11 cellular contexts compared by ENCODE assay signal in genomic region chr11:69051381-69052342, GRCh38. TPM values are rescaled to one million over a fixed set of nuclear protein-coding genes. Genes with fewer than 3 reads are reported as not detected.
DNase-seq lines count a peak whose midpoint lies in the region; ATAC-seq and TF ChIP-seq lines count a peak whose summit lies in the region.
"Had no signal": no experiment of that assay in that cellular context is flagged by ENCODE, and none has a peak within 500 bp of the region (broad histone marks: within the 10 kb centered on the region; RNA-seq: fewer than 3 reads in every experiment).

No MANE protein-coding gene starts in this region.

- POLR2A ChIA-PET in RWPE1 (lab: Yijun Ruan, JAX; ENCODE audit: low non-redundant PET) = no interaction called here

- H3K27ac ChIP-seq in RWPE1 = peak overlapping the region; percentile 74
- H3K27ac ChIP-seq in heart right ventricle = peak overlapping the region in 7 of 10 donors; percentile 28 to 96 (median 90)

- no peak for TF ChIP-seq CTCF in RWPE1 (conservative IDR thresholded peaks at IDR 0.05; ENCODE audit: low read depth)
- TF ChIP-seq CTCF in heart right ventricle (IDR thresholded peaks at IDR 0.05) = no peak

- intact Hi-C loops in heart right ventricle (cut with DNase I) = no loop called here

- CTCF ChIA-PET in RWPE1 (lab: Yijun Ruan, JAX) = interaction anchor here (0.6 kb wide), 1 partner anchor 839 kb away, joined by 4 read pairs; no protein-coding TSS in a partner anchor

- H3K4me2 ChIP-seq in skeletal muscle satellite cell (ENCODE audit: low read length) = peak overlapping the region; percentile 48

- WGBS in heart right ventricle, 2 donors = 79 to 81% methylated on average over 20 of the region's 20 CpGs

- no peaks in the 10 kb centered on the region for H3K9me3 ChIP-seq in heart right ventricle
- no peaks in the 10 kb centered on the region for H3K9me3 ChIP-seq in skeletal muscle satellite cell (replicated peaks; ENCODE audit: low read length)

- in situ Hi-C loops in G401 (cut with HindIII; ENCODE audit: low sequenced_read_pairs) = no loop called here

- H3K36me3 ChIP-seq in heart right ventricle = peaks cover 0 to 25% (median 9%) of the 10 kb centered on the region in 9 donors
- peaks cover 17% of the 10 kb centered on the region for H3K36me3 ChIP-seq in skeletal muscle satellite cell (ENCODE audit: insufficient read depth, low read length)

- H3K9ac ChIP-seq in skeletal muscle satellite cell (ENCODE audit: low read depth, low read length) = no peak overlapping the region

- H3K4me1 ChIP-seq in heart right ventricle (peaks cover 4 to 66% (median 47%) of the 10 kb centered on the region in 9 donors), skeletal muscle satellite cell (ENCODE audit: control insufficient read depth, insufficient read depth, low read length) (peaks cover 27% of the 10 kb centered on the region)

- H3K4me3 ChIP-seq in heart right ventricle (no peak overlapping the region), skeletal muscle satellite cell (ENCODE audit: low read length) (peak overlapping the region; percentile 16)

- no peaks in the 10 kb centered on the region for H3K27me3 ChIP-seq in heart right ventricle
- no peaks in the 10 kb centered on the region for H3K27me3 ChIP-seq in skeletal muscle satellite cell (ENCODE audit: control insufficient read depth, insufficient read depth, low read length)

- ATAC-seq in heart right ventricle = peak in 2 of 8 donors; percentile 8 to 34
- ATAC-seq in GM18858 (IDR thresholded peaks at IDR 0.05; ENCODE audit: unreplicated experiment) = no peak

- DNase-seq in G401 (ENCODE audit: low spot score) (peak; percentile 29), RWPE1 (ENCODE audit: low spot score) (no peak), heart right ventricle (no peak), anterior cingulate cortex (lab: John Stamatoyannopoulos, UW) (no peak), activated gamma-delta T cell treated with Interleukin-2 at 50 U/mL for 16 hours (no peak), NCI-H1930 (lab: John Stamatoyannopoulos, UW) (no peak)
- DNase-seq: effector CD8-positive, alpha-beta T cell had no signal

RNA-seq across cellular contexts. Expression of gene TPCN2, which starts 2.9 kb away (rescaled TPM):
- total RNA-seq in G401 (2014; rRNA removed; shearing (Covaris generic)) = 13.2 and 17.2 TPM in 2 replicates
- total RNA-seq in heart right ventricle = 10 to 100 TPM in 2 of 10 donors, 1 to 10 TPM in 8; 4.8 to 13.0 (median 7.8) TPM
- 10 to 100 TPM in 1 of 2 donors, 1 to 10 TPM in 1; 3.4 to 19.2 TPM for polyA plus RNA-seq in heart right ventricle
- total RNA-seq in skeletal muscle satellite cell (2012; rRNA removed) = 8.7 and 9.1 TPM in 2 replicates

RNA-seq across cellular contexts. Expression of gene MRGPRF, which starts 38.6 kb away (rescaled TPM):
- total RNA-seq in G401 (2014; rRNA removed; shearing (Covaris generic)) = 0.18 TPM in 1 of 2 replicates, not detected in the other
- total RNA-seq in heart right ventricle = 10 to 100 TPM in 1 of 10 donors, 1 to 10 TPM in 8, under 1 TPM in 1; 0.98 to 10.7 (median 1.6) TPM
- 1 to 10 TPM; 7.2 to 7.9 TPM for polyA plus RNA-seq in heart right ventricle
- total RNA-seq in skeletal muscle satellite cell (2012; rRNA removed) = 9.6 and 26.9 TPM in 2 replicates
- total RNA-seq: activated T-helper 2 cell treated with anti-CD3 and anti-CD28 coated beads, Interferon-gamma antibody, Interleukin-2, Interleukin-4, amounts not matched to agents 10 μg/mL and 5 μg/mL and 100 μg/mL, durations not matched to agents 14 hours and 24 hours and 36 hours; NCI-H460 had no signal
